Comparison of ENCODE assay signal across 11 cellular contexts in the genomic region with DNA sequence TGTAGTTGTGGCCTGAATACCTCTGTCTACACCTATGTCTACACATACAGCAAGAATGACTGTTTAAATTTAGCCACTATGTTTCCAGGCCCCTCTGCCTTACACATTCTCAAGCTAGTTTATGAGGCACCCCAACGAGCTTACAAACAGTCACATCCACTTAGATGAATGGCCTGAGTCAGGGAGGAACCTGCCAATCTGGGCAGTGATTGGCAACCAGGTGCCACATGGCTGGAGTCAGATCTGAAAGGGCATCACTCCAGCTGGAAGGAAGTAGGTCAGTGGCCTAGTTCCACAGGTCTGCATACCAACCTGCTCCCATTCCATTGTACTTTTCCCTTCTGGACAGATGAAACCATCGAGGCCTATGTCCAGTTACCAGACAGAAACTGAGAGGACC.
A peak's percentile ranks its signal among the peaks of the same experiment; 100 is the strongest.
DNase-seq lines count a peak whose midpoint lies in the region; ATAC-seq and TF ChIP-seq lines count a peak whose summit lies in the region.
"Had no signal": no experiment of that assay in that cellular context is flagged by ENCODE, and none has a peak within 500 bp of the region (broad histone marks: within the 10 kb centered on the region; RNA-seq: fewer than 3 reads in every experiment).

No MANE protein-coding gene starts in this region.

- H3K27ac ChIP-seq in RWPE2 (ENCODE audit: poor library complexity, severe bottlenecking), result peak overlapping the region; percentile 93
- H3K27ac ChIP-seq in skin epidermis, result peak overlapping the region in 14 of 21 experiments; percentile 2 to 95 (median 39)
- H3K27ac ChIP-seq in coronary artery, result no peak overlapping the region
- H3K27ac ChIP-seq: upper lobe of left lung had no signal

- CTCF ChIA-PET in activated CD4-positive, alpha-beta T cell treated with anti-CD3 and anti-CD28 coated beads, Interleukin-2, amount 10 ng/mL, durations not matched to agents 7 days and 5 days (lab: Charles Lee), result interaction anchor here (0.8 kb wide), 1 partner anchor 8 kb away, joined by 3 read pairs; no protein-coding TSS in a partner anchor

- H3K4me3 ChIP-seq in RWPE2 (ENCODE audit: severe bottlenecking) (no peak overlapping the region), skin epidermis (no peak overlapping the region), coronary artery (no peak overlapping the region)
- H3K4me3 ChIP-seq: A549, upper lobe of left lung had no signal

- no peak for ATAC-seq in RWPE2 (ENCODE audit: low read depth)
- ATAC-seq in effector memory CD8-positive, alpha-beta T cell (replicated peaks), result no peak
- ATAC-seq: A549 had no signal

- no peaks in the 10 kb centered on the region for H3K27me3 Mint-ChIP-seq in activated CD4-positive, alpha-beta T cell treated with anti-CD3 and anti-CD28 coated beads, Interleukin-2, amount 10 ng/mL, durations not matched to agents 7 days and 5 days
- H3K27me3 Mint-ChIP-seq in effector memory CD8-positive, alpha-beta T cell, result no peaks in the 10 kb centered on the region

- no peak for DNase-seq in activated CD4-positive, alpha-beta T cell treated with anti-CD3 and anti-CD28 coated beads, Interleukin-2, amount 10 ng/mL, durations not matched to agents 7 days and 5 days
- DNase-seq in activated CD4-positive, alpha-beta T cell treated with anti-CD3 and anti-CD28 coated beads, Interleukin-2, amount 50 U/mL, for 4 hours, result no peak
- DNase-seq in RWPE2 (ENCODE audit: low spot score) (no peak), hypothalamus (lab: John Stamatoyannopoulos, UW) (no peak), coronary artery (ENCODE audit: low spot score) (no peak), RKO (ENCODE audit: low spot score) (no peak)
- no peak for DNase-seq in effector memory CD8-positive, alpha-beta T cell
- DNase-seq: islet precursor cell, upper lobe of left lung had no signal

- H3K9me3 Mint-ChIP-seq in activated CD4-positive, alpha-beta T cell treated with anti-CD3 and anti-CD28 coated beads, Interleukin-2, amount 10 ng/mL, durations not matched to agents 7 days and 5 days, result no peaks in the 10 kb centered on the region
- H3K9me3 Mint-ChIP-seq in effector memory CD8-positive, alpha-beta T cell, result no peaks in the 10 kb centered on the region

- no peak for TF ChIP-seq CTCF in RWPE2 (IDR thresholded peaks at IDR 0.05; ENCODE audit: poor library complexity, severe bottlenecking)
- TF ChIP-seq CTCF in coronary artery (IDR thresholded peaks at IDR 0.05), result no peak

- H3K27me3 ChIP-seq in RWPE2 (ENCODE audit: insufficient read depth, poor library complexity, severe bottlenecking), result no peaks in the 10 kb centered on the region
- H3K27me3 ChIP-seq: upper lobe of left lung had no signal

- H3K9me3 ChIP-seq in RWPE2 (ENCODE audit: severe bottlenecking), result no peaks in the 10 kb centered on the region
- H3K9me3 ChIP-seq: A549, upper lobe of left lung had no signal

- no peak overlapping the region for H3K4me3 Mint-ChIP-seq in activated CD4-positive, alpha-beta T cell treated with anti-CD3 and anti-CD28 coated beads, Interleukin-2, amount 10 ng/mL, durations not matched to agents 7 days and 5 days
- H3K4me3 Mint-ChIP-seq in effector memory CD8-positive, alpha-beta T cell, result peak overlapping the region; percentile 14 to 29

- H3K4me1 ChIP-seq in RWPE2 (ENCODE audit: insufficient read depth, poor library complexity, severe bottlenecking), result peaks cover 42% of the 10 kb centered on the region

- POLR2A ChIA-PET in activated CD4-positive, alpha-beta T cell treated with anti-CD3 and anti-CD28 coated beads, Interleukin-2, amount 10 ng/mL, durations not matched to agents 7 days and 5 days (lab: Charles Lee), result no interaction called here

- H3K4me1 Mint-ChIP-seq in activated CD4-positive, alpha-beta T cell treated with anti-CD3 and anti-CD28 coated beads, Interleukin-2, amount 10 ng/mL, durations not matched to agents 7 days and 5 days, result peaks cover 92% of the 10 kb centered on the region
- H3K4me1 Mint-ChIP-seq in effector memory CD8-positive, alpha-beta T cell (ENCODE audit: low read depth in 2 of 2), result peaks cover 59 to 84% of the 10 kb centered on the region in 2 donors

- no peaks in the 10 kb centered on the region for H3K36me3 ChIP-seq in RWPE2 (ENCODE audit: low read depth)
- H3K36me3 ChIP-seq: upper lobe of left lung had no signal

- peaks cover 26% of the 10 kb centered on the region for H3K36me3 Mint-ChIP-seq in activated CD4-positive, alpha-beta T cell treated with anti-CD3 and anti-CD28 coated beads, Interleukin-2, amount 10 ng/mL, durations not matched to agents 7 days and 5 days (ENCODE audit: low read depth)
- peaks cover 14% of the 10 kb centered on the region for H3K36me3 Mint-ChIP-seq in effector memory CD8-positive, alpha-beta T cell (ENCODE audit: insufficient read depth)

- H3K27ac Mint-ChIP-seq in activated CD4-positive, alpha-beta T cell treated with anti-CD3 and anti-CD28 coated beads, Interleukin-2, amount 10 ng/mL, durations not matched to agents 7 days and 5 days, result peak overlapping the region; percentile 79
- H3K27ac Mint-ChIP-seq in effector memory CD8-positive, alpha-beta T cell, result peak overlapping the region; percentile 94 to 96

Comparison
In these comparisons a context has a peak if more than half of its experiments do, and no peak if none do; other contexts are left out.
1. H3K27ac ChIP-seq: peak in RWPE2 (single experiment) and skin epidermis (14 of 21); none in coronary artery (0 of 2).